8 cellular contexts compared by ENCODE assay signal in genomic region chr1:3898994-3899775, GRCh38. TPM values are rescaled to one million over a fixed set of nuclear protein-coding genes. Genes with fewer than 3 reads are reported as not detected.
DNase-seq lines count a peak whose midpoint lies in the region; ATAC-seq and TF ChIP-seq lines count a peak whose summit lies in the region.

No MANE protein-coding gene starts in this region.

- DNase-seq in DMS 273 (lab: John Stamatoyannopoulos, UW; ENCODE audit: unreplicated experiment), result peak; percentile 63
- no peak for DNase-seq in DMS 273 treated with DMSO at 0.1 percent for 48 hours (lab: John Stamatoyannopoulos, UW)
- DNase-seq in NB4 (ENCODE audit: low read depth), result peak; percentile 52
- no peak for DNase-seq in coronary artery (ENCODE audit: low spot score)
- no peak for DNase-seq in naive thymus-derived CD8-positive, alpha-beta T cell
- DNase-seq in stimulated activated CD4-positive, alpha-beta T cell treated with anti-CD3 and anti-CD28 coated beads, Interleukin-12 subunit alpha, Interleukin-12 subunit beta, amount 100 ng/mL, for 4 hours, result no peak
- no peak for DNase-seq in NK-92 (lab: John Stamatoyannopoulos, UW; ENCODE audit: unreplicated experiment)

- H3K4me1 Mint-ChIP-seq in naive thymus-derived CD8-positive, alpha-beta T cell, result peaks cover 25 to 77% (median 61%) of the 10 kb centered on the region in 4 donors

- POLR2A ChIA-PET in naive thymus-derived CD8-positive, alpha-beta T cell (lab: Charles Lee), result interaction anchor here (0.8 to 6.0 kb wide), 7 partner anchors 9 to 123 kb away, joined by 3 to 62 read pairs (median 4); partner anchors contain the start of genes CEP104, DFFB and LRRC47

- H3K4me3 ChIP-seq in NB4 (ENCODE audit: low read depth, low read length), result peak overlapping the region; percentile 86
- peak overlapping the region; percentile 96 for H3K4me3 ChIP-seq in coronary artery

- TF ChIP-seq CTCF in NB4 (IDR thresholded peaks at IDR 0.05; ENCODE audit: low read depth, low read length) (no peak), coronary artery (IDR thresholded peaks at IDR 0.05) (no peak)

- no peaks in the 10 kb centered on the region for H3K27me3 Mint-ChIP-seq in naive thymus-derived CD8-positive, alpha-beta T cell

- no peak for TF ChIP-seq POLR2A in NB4 (IDR thresholded peaks at IDR 0.05; ENCODE audit: extremely low read depth, insufficient read length)

- peaks cover 5 to 16% (median 10%) of the 10 kb centered on the region in 3 donors for H3K36me3 Mint-ChIP-seq in naive thymus-derived CD8-positive, alpha-beta T cell

- ATAC-seq in naive thymus-derived CD8-positive, alpha-beta T cell, result no peak
- no peak for ATAC-seq in HG03045 (IDR thresholded peaks at IDR 0.05; ENCODE audit: unreplicated experiment)

- peak overlapping the region; percentile 83 to 99 for H3K27ac ChIP-seq in coronary artery

- H3K4me3 Mint-ChIP-seq in naive thymus-derived CD8-positive, alpha-beta T cell, result peak overlapping the region; percentile 79 to 97 (median 92)

- peak overlapping the region; percentile 81 to 98 (median 86) for H3K27ac Mint-ChIP-seq in naive thymus-derived CD8-positive, alpha-beta T cell

- H3K9me3 Mint-ChIP-seq in naive thymus-derived CD8-positive, alpha-beta T cell, result peaks cover 0 to 18% (median 10%) of the 10 kb centered on the region in 9 donors

RNA-seq across cellular contexts. Expression of gene C1orf174, which starts 0.9 kb away (rescaled TPM):
- total RNA-seq in naive thymus-derived CD8-positive, alpha-beta T cell, result 10 to 100 TPM; 27.7 to 29.9 TPM
- polyA plus RNA-seq in naive thymus-derived CD8-positive, alpha-beta T cell, result 10 to 100 TPM; 16.4 to 27.6 (median 17.9) TPM

RNA-seq across cellular contexts. Expression of gene DFFB, which starts 41.9 kb away (rescaled TPM):
- total RNA-seq in naive thymus-derived CD8-positive, alpha-beta T cell, result 10 to 100 TPM; 20.6 to 21.1 TPM
- polyA plus RNA-seq in naive thymus-derived CD8-positive, alpha-beta T cell, result 10 to 100 TPM in 1 of 3 donors, 1 to 10 TPM in 2; 8.5 to 12.5 (median 9.8) TPM

RNA-seq across cellular contexts. Expression of gene CEP104, which starts 42.2 kb away (rescaled TPM):
- total RNA-seq in naive thymus-derived CD8-positive, alpha-beta T cell, result 10 to 100 TPM; 51.3 to 59.0 TPM
- polyA plus RNA-seq in naive thymus-derived CD8-positive, alpha-beta T cell, result 10 to 100 TPM; 13.1 to 19.4 (median 18.4) TPM

Comparison
In these comparisons a context has a peak if more than half of its experiments do, and no peak if none do; other contexts are left out.
1. DNase-seq: peak in DMS 273 (single experiment) and NB4 (single experiment); none in DMS 273 treated with DMSO at 0.1 percent for 48 hours (single experiment), coronary artery (single experiment), naive thymus-derived CD8-positive, alpha-beta T cell (0 of 10), stimulated activated CD4-positive, alpha-beta T cell treated with anti-CD3 and anti-CD28 coated beads, Interleukin-12 subunit alpha, Interleukin-12 subunit beta, amount 100 ng/mL, for 4 hours (single experiment) and NK-92 (single experiment).